1 cellular context compared by ENCODE assay signal in genomic region chr13:30408319-30409101, GRCh38.
TF ChIP-seq lines count a peak whose summit lies in the region.

No MANE protein-coding gene starts in this region.

TF ChIP-seq in HepG2, 621 proteins besides CTCF, POLR2A, EP300 and RAD21 (continued from another document and continues in another):
- TF ChIP-seq ZNF562 (CRISPR knock-in tag; IDR thresholded peaks at IDR 0.05; ENCODE audit: borderline replicate concordance) (no peak; the same call in 1 of the 2 replicates), RBAK (CRISPR knock-in tag; IDR thresholded peaks at IDR 0.05) (no peak), SP140L (CRISPR knock-in tag; IDR thresholded peaks at IDR 0.05; ENCODE audit: borderline replicate concordance) (no peak), MED13 (CRISPR knock-in tag; IDR thresholded peaks at IDR 0.05) (no peak; the same call in 1 of the 2 replicates), PHB2 (IDR thresholded peaks at IDR 0.05; ENCODE audit: partially characterized antibody) (no peak), MEF2D (CRISPR knock-in tag; IDR thresholded peaks at IDR 0.05) (no peak), KLF15 (CRISPR knock-in tag; IDR thresholded peaks at IDR 0.05; ENCODE audit: borderline replicate concordance) (peak; percentile 78; the same call in 1 of the 2 replicates), ZNF816 (CRISPR knock-in tag; IDR thresholded peaks at IDR 0.05; ENCODE audit: borderline replicate concordance) (no peak), ZBTB38 (CRISPR knock-in tag; IDR thresholded peaks at IDR 0.05) (peak; percentile 73), TCF7L2 (IDR thresholded peaks at IDR 0.05; ENCODE audit: low read depth, low read length) (no peak), ZNF543 (CRISPR knock-in tag; IDR thresholded peaks at IDR 0.05) (peak; percentile 57; the same call in 1 of the 2 replicates), TGIF2 (CRISPR knock-in tag; IDR thresholded peaks at IDR 0.05) (peak; percentile 86), NR3C1 (CRISPR knock-in tag; IDR thresholded peaks at IDR 0.05) (no peak), NAIF1 (CRISPR knock-in tag; IDR thresholded peaks at IDR 0.05; ENCODE audit: borderline replicate concordance) (no peak), TARDBP (CRISPR knock-in tag; IDR thresholded peaks at IDR 0.05) (no peak), AHDC1 (CRISPR knock-in tag; IDR thresholded peaks at IDR 0.05; ENCODE audit: borderline replicate concordance) (no peak), ZSCAN22 (CRISPR knock-in tag; IDR thresholded peaks at IDR 0.05) (0 out of 2 replicates have a peak, but pooled peaks have one; percentile 20), ZNF891 (CRISPR knock-in tag; IDR thresholded peaks at IDR 0.05) (peak; percentile 61; the same call in 1 of the 2 replicates), ZNF839 (CRISPR knock-in tag; IDR thresholded peaks at IDR 0.05; ENCODE audit: borderline replicate concordance) (no peak), KLF9 (CRISPR knock-in tag; IDR thresholded peaks at IDR 0.05; ENCODE audit: low read depth) (no peak), NCOA5 (CRISPR knock-in tag; IDR thresholded peaks at IDR 0.05) (no peak), RBFOX2 (IDR thresholded peaks at IDR 0.05; ENCODE audit: low read depth, low read length) (peak; percentile 38; the same call in 1 of the 2 replicates), NFRKB (IDR thresholded peaks at IDR 0.05) (no peak), SMARCE1 (IDR thresholded peaks at IDR 0.05; ENCODE audit: borderline replicate concordance) (no peak), ZNF282 (IDR thresholded peaks at IDR 0.05; ENCODE audit: partially characterized antibody) (no peak), ZNF670 (CRISPR knock-in tag; IDR thresholded peaks at IDR 0.05; ENCODE audit: borderline replicate concordance) (0 out of 2 replicates have a peak, but pooled peaks have one; percentile 32), MTA1 (CRISPR knock-in tag; IDR thresholded peaks at IDR 0.05; ENCODE audit: borderline replicate concordance) (peak; percentile 57; the same call in 1 of the 2 replicates), HES4 (CRISPR knock-in tag; IDR thresholded peaks at IDR 0.05; ENCODE audit: borderline replicate concordance) (peak; percentile 84; the same call in 1 of the 2 replicates), TEAD2 (CRISPR knock-in tag; IDR thresholded peaks at IDR 0.05) (no peak), ZNF737 (CRISPR knock-in tag; IDR thresholded peaks at IDR 0.05; ENCODE audit: borderline replicate concordance) (no peak), MIXL1 (CRISPR knock-in tag; IDR thresholded peaks at IDR 0.05) (no peak), ZNF768 (CRISPR knock-in tag; IDR thresholded peaks at IDR 0.05) (peak; percentile 31; the same call in 1 of the 2 replicates), ZNF224 (CRISPR knock-in tag; IDR thresholded peaks at IDR 0.05) (peak; percentile 64; the same call in 1 of the 2 replicates), KDM5B (CRISPR knock-in tag; IDR thresholded peaks at IDR 0.05; ENCODE audit: borderline replicate concordance) (peak; percentile 89; the same call in 1 of the 2 replicates), KLF12 (CRISPR knock-in tag; IDR thresholded peaks at IDR 0.05; ENCODE audit: borderline replicate concordance) (0 out of 2 replicates have a peak, but pooled peaks have one; percentile 45), RXRB (CRISPR knock-in tag; IDR thresholded peaks at IDR 0.05; ENCODE audit: borderline replicate concordance) (0 out of 2 replicates have a peak, but pooled peaks have one; percentile 37), ZFP62 (CRISPR knock-in tag; IDR thresholded peaks at IDR 0.05) (no peak), EZH2 (conservative IDR thresholded peaks at IDR 0.05; ENCODE audit: low read depth, low read length) (no peak), ZNF20 (CRISPR knock-in tag; IDR thresholded peaks at IDR 0.05) (no peak), HIVEP1 (CRISPR knock-in tag; IDR thresholded peaks at IDR 0.05) (no peak; the same call in 1 of the 2 replicates), NONO (IDR thresholded peaks at IDR 0.05) (no peak), NONO (CRISPR knock-in tag; conservative IDR thresholded peaks at IDR 0.05) (no peak), ZEB1 (IDR thresholded peaks at IDR 0.05; ENCODE audit: insufficient replicate concordance, low read depth) (no peak), NFE2L1 (CRISPR knock-in tag; IDR thresholded peaks at IDR 0.05; ENCODE audit: borderline replicate concordance) (no peak), GLI4 (CRISPR knock-in tag; IDR thresholded peaks at IDR 0.05; ENCODE audit: borderline replicate concordance) (no peak), SPEN (CRISPR knock-in tag; IDR thresholded peaks at IDR 0.05; ENCODE audit: low read depth) (peak; percentile 66; the same call in 1 of the 2 replicates), MAZ (IDR thresholded peaks at IDR 0.05; ENCODE audit: borderline replicate concordance, low read depth, low read length) (no peak; the same call in none of the 2 replicates), MAZ (CRISPR knock-in tag; IDR thresholded peaks at IDR 0.05; ENCODE audit: low read depth) (peak; percentile 66; the same call in 1 of the 2 replicates), RCOR2 (CRISPR knock-in tag; IDR thresholded peaks at IDR 0.05) (no peak)
- TF ChIP-seq, protein P1, sequence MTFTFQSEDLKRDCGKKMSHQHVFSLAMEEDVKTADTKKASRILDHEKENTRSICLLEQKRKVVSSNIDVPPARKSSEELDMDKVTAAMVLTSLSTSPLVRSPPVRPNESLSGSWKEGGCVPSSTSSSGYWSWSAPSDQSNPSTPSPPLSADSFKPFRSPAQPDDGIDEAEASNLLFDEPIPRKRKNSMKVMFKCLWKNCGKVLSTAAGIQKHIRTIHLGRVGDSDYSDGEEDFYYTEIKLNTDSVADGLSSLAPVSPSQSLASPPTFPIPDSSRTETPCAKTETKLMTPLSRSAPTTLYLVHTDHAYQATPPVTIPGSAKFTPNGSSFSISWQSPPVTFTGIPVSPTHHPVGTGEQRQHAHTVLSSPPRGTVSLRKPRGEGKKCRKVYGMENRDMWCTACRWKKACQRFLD (CRISPR knock-in tag; IDR thresholded peaks at IDR 0.05; ENCODE audit: borderline replicate concordance): no peak
- TF ChIP-seq, protein P2, sequence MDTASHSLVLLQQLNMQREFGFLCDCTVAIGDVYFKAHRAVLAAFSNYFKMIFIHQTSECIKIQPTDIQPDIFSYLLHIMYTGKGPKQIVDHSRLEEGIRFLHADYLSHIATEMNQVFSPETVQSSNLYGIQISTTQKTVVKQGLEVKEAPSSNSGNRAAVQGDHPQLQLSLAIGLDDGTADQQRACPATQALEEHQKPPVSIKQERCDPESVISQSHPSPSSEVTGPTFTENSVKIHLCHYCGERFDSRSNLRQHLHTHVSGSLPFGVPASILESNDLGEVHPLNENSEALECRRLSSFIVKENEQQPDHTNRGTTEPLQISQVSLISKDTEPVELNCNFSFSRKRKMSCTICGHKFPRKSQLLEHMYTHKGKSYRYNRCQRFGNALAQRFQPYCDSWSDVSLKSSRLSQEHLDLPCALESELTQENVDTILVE (CRISPR knock-in tag; IDR thresholded peaks at IDR 0.05): no peak
- TF ChIP-seq, protein P3, sequence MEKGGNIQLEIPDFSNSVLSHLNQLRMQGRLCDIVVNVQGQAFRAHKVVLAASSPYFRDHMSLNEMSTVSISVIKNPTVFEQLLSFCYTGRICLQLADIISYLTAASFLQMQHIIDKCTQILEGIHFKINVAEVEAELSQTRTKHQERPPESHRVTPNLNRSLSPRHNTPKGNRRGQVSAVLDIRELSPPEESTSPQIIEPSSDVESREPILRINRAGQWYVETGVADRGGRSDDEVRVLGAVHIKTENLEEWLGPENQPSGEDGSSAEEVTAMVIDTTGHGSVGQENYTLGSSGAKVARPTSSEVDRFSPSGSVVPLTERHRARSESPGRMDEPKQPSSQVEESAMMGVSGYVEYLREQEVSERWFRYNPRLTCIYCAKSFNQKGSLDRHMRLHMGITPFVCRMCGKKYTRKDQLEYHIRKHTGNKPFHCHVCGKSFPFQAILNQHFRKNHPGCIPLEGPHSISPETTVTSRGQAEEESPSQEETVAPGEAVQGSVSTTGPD (CRISPR knock-in tag; IDR thresholded peaks at IDR 0.05): no peak
- TF ChIP-seq, protein P4, sequence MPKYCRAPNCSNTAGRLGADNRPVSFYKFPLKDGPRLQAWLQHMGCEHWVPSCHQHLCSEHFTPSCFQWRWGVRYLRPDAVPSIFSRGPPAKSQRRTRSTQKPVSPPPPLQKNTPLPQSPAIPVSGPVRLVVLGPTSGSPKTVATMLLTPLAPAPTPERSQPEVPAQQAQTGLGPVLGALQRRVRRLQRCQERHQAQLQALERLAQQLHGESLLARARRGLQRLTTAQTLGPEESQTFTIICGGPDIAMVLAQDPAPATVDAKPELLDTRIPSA (CRISPR knock-in tag; IDR thresholded peaks at IDR 0.05; ENCODE audit: borderline replicate concordance): no peak; the same call in 1 of the 2 replicates
- TF ChIP-seq, protein P5, sequence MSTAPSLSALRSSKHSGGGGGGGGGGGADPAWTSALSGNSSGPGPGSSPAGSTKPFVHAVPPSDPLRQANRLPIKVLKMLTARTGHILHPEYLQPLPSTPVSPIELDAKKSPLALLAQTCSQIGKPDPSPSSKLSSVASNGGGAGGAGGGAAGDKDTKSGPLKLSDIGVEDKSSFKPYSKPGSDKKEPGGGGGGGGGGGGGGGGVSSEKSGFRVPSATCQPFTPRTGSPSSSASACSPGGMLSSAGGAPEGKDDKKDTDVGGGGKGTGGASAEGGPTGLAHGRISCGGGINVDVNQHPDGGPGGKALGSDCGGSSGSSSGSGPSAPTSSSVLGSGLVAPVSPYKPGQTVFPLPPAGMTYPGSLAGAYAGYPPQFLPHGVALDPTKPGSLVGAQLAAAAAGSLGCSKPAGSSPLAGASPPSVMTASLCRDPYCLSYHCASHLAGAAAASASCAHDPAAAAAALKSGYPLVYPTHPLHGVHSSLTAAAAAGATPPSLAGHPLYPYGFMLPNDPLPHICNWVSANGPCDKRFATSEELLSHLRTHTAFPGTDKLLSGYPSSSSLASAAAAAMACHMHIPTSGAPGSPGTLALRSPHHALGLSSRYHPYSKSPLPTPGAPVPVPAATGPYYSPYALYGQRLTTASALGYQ (CRISPR knock-in tag; IDR thresholded peaks at IDR 0.05): no peak; the same call in 1 of the 2 replicates
- TF ChIP-seq, protein P6, sequence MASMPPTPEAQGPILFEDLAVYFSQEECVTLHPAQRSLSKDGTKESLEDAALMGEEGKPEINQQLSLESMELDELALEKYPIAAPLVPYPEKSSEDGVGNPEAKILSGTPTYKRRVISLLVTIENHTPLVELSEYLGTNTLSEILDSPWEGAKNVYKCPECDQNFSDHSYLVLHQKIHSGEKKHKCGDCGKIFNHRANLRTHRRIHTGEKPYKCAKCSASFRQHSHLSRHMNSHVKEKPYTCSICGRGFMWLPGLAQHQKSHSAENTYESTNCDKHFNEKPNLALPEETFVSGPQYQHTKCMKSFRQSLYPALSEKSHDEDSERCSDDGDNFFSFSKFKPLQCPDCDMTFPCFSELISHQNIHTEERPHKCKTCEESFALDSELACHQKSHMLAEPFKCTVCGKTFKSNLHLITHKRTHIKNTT (CRISPR knock-in tag; IDR thresholded peaks at IDR 0.05): no peak
- TF ChIP-seq, protein P7, sequence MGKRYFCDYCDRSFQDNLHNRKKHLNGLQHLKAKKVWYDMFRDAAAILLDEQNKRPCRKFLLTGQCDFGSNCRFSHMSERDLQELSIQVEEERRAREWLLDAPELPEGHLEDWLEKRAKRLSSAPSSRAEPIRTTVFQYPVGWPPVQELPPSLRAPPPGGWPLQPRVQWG (CRISPR knock-in tag; IDR thresholded peaks at IDR 0.05; ENCODE audit: borderline replicate concordance, low read depth): no peak
- TF ChIP-seq, protein P8, sequence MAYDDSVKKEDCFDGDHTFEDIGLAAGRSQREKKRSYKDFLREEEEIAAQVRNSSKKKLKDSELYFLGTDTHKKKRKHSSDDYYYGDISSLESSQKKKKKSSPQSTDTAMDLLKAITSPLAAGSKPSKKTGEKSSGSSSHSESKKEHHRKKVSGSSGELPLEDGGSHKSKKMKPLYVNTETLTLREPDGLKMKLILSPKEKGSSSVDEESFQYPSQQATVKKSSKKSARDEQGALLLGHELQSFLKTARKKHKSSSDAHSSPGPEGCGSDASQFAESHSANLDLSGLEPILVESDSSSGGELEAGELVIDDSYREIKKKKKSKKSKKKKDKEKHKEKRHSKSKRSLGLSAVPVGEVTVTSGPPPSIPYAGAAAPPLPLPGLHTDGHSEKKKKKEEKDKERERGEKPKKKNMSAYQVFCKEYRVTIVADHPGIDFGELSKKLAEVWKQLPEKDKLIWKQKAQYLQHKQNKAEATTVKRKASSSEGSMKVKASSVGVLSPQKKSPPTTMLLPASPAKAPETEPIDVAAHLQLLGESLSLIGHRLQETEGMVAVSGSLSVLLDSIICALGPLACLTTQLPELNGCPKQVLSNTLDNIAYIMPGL (CRISPR knock-in tag; IDR thresholded peaks at IDR 0.05; ENCODE audit: borderline replicate concordance in 1 of 2, low read depth in 1 of 2): peak; percentile 57 to 70; a peak in 3 of 4 replicates
